15 cellular contexts compared by ENCODE assay signal in genomic region chr11:95545116-95545875, GRCh38.
A peak's percentile ranks its signal among the peaks of the same experiment; 100 is the strongest.
DNase-seq lines count a peak whose midpoint lies in the region; ATAC-seq, FAIRE-seq and TF ChIP-seq lines count a peak whose summit lies in the region.
"Had no signal": no experiment of that assay in that cellular context is flagged by ENCODE, and none has a peak within 500 bp of the region (broad histone marks: within the 10 kb centered on the region; RNA-seq: fewer than 3 reads in every experiment).

No MANE protein-coding gene starts in this region.

- POLR2A ChIA-PET in A673 (lab: Charles Lee; ENCODE audit: low non-redundant PET) (interaction anchor here (0.7 kb wide), 1 partner anchor 187 kb away, joined by 3 read pairs; no protein-coding TSS in a partner anchor), H1 (lab: Charles Lee; ENCODE audit: partially characterized antibody) (interaction anchor here (1.2 kb wide), 1 partner anchor 36 kb away, joined by 3 read pairs; no protein-coding TSS in a partner anchor)

- H2BK20ac ChIP-seq in H1 (ENCODE audit: low read length) = no peak overlapping the region

- H4K20me1 ChIP-seq in GM23248 (ENCODE audit: insufficient read depth) = no peaks in the 10 kb centered on the region
- no peaks in the 10 kb centered on the region for H4K20me1 ChIP-seq in H1 (replicated peaks in 1 of 2; ENCODE audit: control insufficient read depth in 1 of 2, insufficient read depth in 2 of 2, low read length in 2 of 2)

- H3K9me2 ChIP-seq in GM23248 (ENCODE audit: insufficient read depth) = no peaks in the 10 kb centered on the region

- no peaks in the 10 kb centered on the region for H3K23me2 ChIP-seq in H1 (ENCODE audit: low read depth, low read length)

- TF ChIP-seq RAD21 in H1 (IDR thresholded peaks at IDR 0.05 in 1 of 2, conservative IDR thresholded peaks at IDR 0.05 in 1 of 2; ENCODE audit: low read depth in 2 of 2, low read length in 2 of 2) = peak; percentile 21 to 47; a peak in 3 of 4 replicates

- H2BK12ac ChIP-seq in H1 (ENCODE audit: low read depth, low read length) = no peak overlapping the region

- H3K4me1 ChIP-seq in A673 (ENCODE audit: insufficient read depth, low read length, poor library complexity, severe bottlenecking) (no peaks in the 10 kb centered on the region), GM23248 (ENCODE audit: insufficient read depth) (peaks cover 10% of the 10 kb centered on the region), H1 (replicated peaks in 1 of 4; ENCODE audit: control insufficient read depth in 3 of 4, insufficient read depth in 4 of 4, low read length in 3 of 4) (no peaks in the 10 kb centered on the region)
- H3K4me1 ChIP-seq: SJCRH30 had no signal

- H2BK5ac ChIP-seq in H1 (ENCODE audit: low read depth, low read length) = no peak overlapping the region

- peaks cover 12% of the 10 kb centered on the region for H3F3A ChIP-seq in GM23248 (ENCODE audit: insufficient read depth)

- no peak overlapping the region for H3K56ac ChIP-seq in H1 (replicated peaks; ENCODE audit: insufficient read length, low read depth, low read length)

- no peaks in the 10 kb centered on the region for H3K36me3 ChIP-seq in A673 (ENCODE audit: insufficient read depth, low read length, poor library complexity, severe bottlenecking)
- no peaks in the 10 kb centered on the region for H3K36me3 ChIP-seq in GM23248 (ENCODE audit: low read depth)
- no peaks in the 10 kb centered on the region for H3K36me3 ChIP-seq in H1 (ENCODE audit: control insufficient read depth in 2 of 4, insufficient read depth in 4 of 4, low read length in 3 of 4)
- H3K36me3 ChIP-seq: SJCRH30 had no signal

- H3K79me2 ChIP-seq in GM23248 (ENCODE audit: insufficient read depth) = no peaks in the 10 kb centered on the region
- H3K79me2 ChIP-seq in H1 (ENCODE audit: control insufficient read depth in 1 of 2, insufficient read depth in 2 of 2, low read length in 2 of 2) = no peaks in the 10 kb centered on the region

- H3K4ac ChIP-seq in H1 (replicated peaks; ENCODE audit: insufficient read length, low read depth, low read length) = no peak overlapping the region

- no peak overlapping the region for H3K9ac ChIP-seq in GM23248
- no peak overlapping the region for H3K9ac ChIP-seq in H1 (replicated peaks in 1 of 4; ENCODE audit: extremely low read depth in 1 of 4, low read depth in 3 of 4, low read length in 3 of 4)

- no TSS peak for BruUV-seq in A673 (replicated peaks; lab: Mats Ljungman, UMichigan)

- no peak overlapping the region for H4K8ac ChIP-seq in H1 (ENCODE audit: extremely low read depth, insufficient read depth, low read length)

- intact Hi-C loops in A673 (cut with micrococcal nuclease; ENCODE audit: unreplicated experiment) = no loop called here

- H3K14ac ChIP-seq in H1 (ENCODE audit: insufficient read length) = no peak overlapping the region

- H3K23ac ChIP-seq in H1 (ENCODE audit: insufficient read length) = no peak overlapping the region

- no peaks in the 10 kb centered on the region for H3K79me1 ChIP-seq in H1 (ENCODE audit: low read depth, low read length)

- no peak for FAIRE-seq in H1 (lab: Jason Lieb, UNC)
- FAIRE-seq in GM12892 (lab: Jason Lieb, UNC) = no peak

- no peak overlapping the region for H4K5ac ChIP-seq in H1 (ENCODE audit: insufficient read length, low read depth, low read length)

- H3K4me3 ChIP-seq in A673 (ENCODE audit: low read depth, low read length, poor library complexity, severe bottlenecking) (no peak overlapping the region), GM23248 (no peak overlapping the region), H1 (ENCODE audit: extremely low read depth in 1 of 4, insufficient read depth in 2 of 4, low read depth in 3 of 4, low read length in 4 of 4) (no peak overlapping the region)
- H3K4me3 ChIP-seq: SJCRH30, skin epidermis had no signal

- no peaks in the 10 kb centered on the region for H3K9me3 ChIP-seq in A673 (ENCODE audit: low read depth, low read length, poor library complexity, severe bottlenecking)
- H3K9me3 ChIP-seq in GM23248 (ENCODE audit: low read depth) = no peaks in the 10 kb centered on the region
- no peaks in the 10 kb centered on the region for H3K9me3 ChIP-seq in H1 (ENCODE audit: insufficient read depth in 2 of 2, low read depth in 1 of 2, low read length in 1 of 2)
- H3K9me3 ChIP-seq: SJCRH30 had no signal

- 75 to 80% methylated on average over 9 of the region's 9 CpGs for WGBS in GM23248 (ENCODE audit: low coverage in 1 of 2, low lambda C conversion rate in 2 of 2, missing lambda C conversion rate in 2 of 2), 2 experiments
- WGBS in H1 (ENCODE audit: extremely low coverage in 1 of 2, insufficient coverage in 1 of 2, insufficient read length in 1 of 2, insufficient replicate concordance in 2 of 2, low coverage in 1 of 2, low lambda C conversion rate in 2 of 2, missing lambda C conversion rate in 1 of 2), 2 experiments = 88% methylated on average over 9 of the region's 9 CpGs; no CpG with 5 or more reads in 1 of the 2 experiments

- DNase-seq in A673 (ENCODE audit: low spot score) (no peak), GM23248 (peak; percentile 13), OCI-M1 (lab: John Stamatoyannopoulos, UW) (peak; percentile 19), H1 (ENCODE audit: low read depth in 1 of 2, low spot score in 2 of 2) (no peak), GM12892 (ENCODE audit: insufficient read length) (no peak)
- DNase-seq in stimulated activated CD4-positive, alpha-beta T cell treated with anti-CD3 and anti-CD28 coated beads, Interleukin-4, amount 100 ng/mL, for 4 hours = no peak
- DNase-seq in stimulated activated CD4-positive, alpha-beta T cell treated with anti-CD3 and anti-CD28 coated beads, Interleukin-12 subunit alpha, Interleukin-12 subunit beta, amount 100 ng/mL, for 4 hours = no peak
- DNase-seq: activated gamma-delta T cell treated with Interleukin-2 at 50 U/mL for 16 hours; effector memory CD4-positive, alpha-beta T cell; midbrain; NCI-H2029 treated with DMSO at 0.1 percent for 48 hours; NCI-H774 had no signal

- H2AFZ ChIP-seq in GM23248 = no peak overlapping the region
- H2AFZ ChIP-seq in H1 (ENCODE audit: low read length) = no peak overlapping the region

- H2BK15ac ChIP-seq in H1 (ENCODE audit: low read length) = no peak overlapping the region

- no peak overlapping the region for H3K18ac ChIP-seq in H1 (ENCODE audit: extremely low read depth, low read length)

- CTCF ChIA-PET in A673 (lab: Charles Lee) = no interaction called here
- CTCF ChIA-PET in H1 (lab: Charles Lee; ENCODE audit: partially characterized antibody) = interaction anchor here (0.6 to 8.9 kb wide), 33 partner anchors 9 to 403 kb away, joined by 3 to 83 read pairs (median 4); no protein-coding TSS in a partner anchor

- H2AK5ac ChIP-seq in H1 (ENCODE audit: low read depth, low read length) = no peak overlapping the region

- no peak for TF ChIP-seq EP300 in H1 (IDR thresholded peaks at IDR 0.05; ENCODE audit: borderline replicate concordance in 1 of 2, low read depth in 2 of 2, low read length in 2 of 2)

- in situ Hi-C loops in GM23248 (cut with MboI) = no loop called here

- H3K27me3 ChIP-seq in A673 (replicated peaks; ENCODE audit: insufficient read depth, low read depth, low read length, poor library complexity) (no peaks in the 10 kb centered on the region), GM23248 (replicated peaks; ENCODE audit: insufficient read depth) (no peaks in the 10 kb centered on the region), H1 (replicated peaks in 1 of 4; ENCODE audit: control insufficient read depth in 3 of 4, extremely low read depth in 1 of 4, insufficient read depth in 3 of 4, low read length in 3 of 4) (no peaks in the 10 kb centered on the region)
- H3K27me3 ChIP-seq: SJCRH30 had no signal

- H3K27ac ChIP-seq in A673 (ENCODE audit: low read depth, low read length, poor library complexity, severe bottlenecking) (no peak overlapping the region), GM23248 (no peak overlapping the region), H1 (ENCODE audit: low read depth, low read length) (no peak overlapping the region)
- H3K27ac ChIP-seq: SJCRH30, skin epidermis had no signal

- H3K4me2 ChIP-seq in GM23248 (ENCODE audit: unreplicated experiment) (no peak overlapping the region), H1 (ENCODE audit: insufficient read depth in 1 of 2, low read depth in 2 of 2, low read length in 2 of 2) (no peak overlapping the region)

- no peak overlapping the region for H2BK120ac ChIP-seq in H1 (replicated peaks; ENCODE audit: low read depth, low read length)

- ATAC-seq in GM21529 (IDR thresholded peaks at IDR 0.05; ENCODE audit: unreplicated experiment) = no peak

- TF ChIP-seq POLR2A in H1 (IDR thresholded peaks at IDR 0.05; ENCODE audit: control extremely low read depth in 1 of 2, low read depth in 2 of 2, low read length in 2 of 2) (no peak), GM12892 (IDR thresholded peaks at IDR 0.05; ENCODE audit: low read depth, low read length) (no peak)

- no peak overlapping the region for H4K91ac ChIP-seq in H1 (replicated peaks; ENCODE audit: insufficient read length, low read length)

- TF ChIP-seq CTCF in A673 (conservative IDR thresholded peaks at IDR 0.05; ENCODE audit: low read depth, low read length) (peak; percentile 40), H1 (IDR thresholded peaks at IDR 0.05; ENCODE audit: control extremely low read depth in 1 of 3, insufficient read depth in 1 of 3, low read depth in 1 of 3, low read length in 3 of 3) (peak in 2 of 3 experiments; percentile 20 to 34; a peak in 2 of 4 replicates)

TF ChIP-seq in H1, 55 proteins besides CTCF, POLR2A, EP300 and RAD21 (continues in another document):
- TF ChIP-seq RXRA (IDR thresholded peaks at IDR 0.05; ENCODE audit: insufficient read depth, low read depth, low read length) (no peak), EZH2 (IDR thresholded peaks at IDR 0.05; ENCODE audit: low read depth, low read length, severe bottlenecking) (no peak), JUN (IDR thresholded peaks at IDR 0.05; ENCODE audit: low read depth, low read length) (no peak), SIX5 (IDR thresholded peaks at IDR 0.05; ENCODE audit: low read depth, low read length) (no peak), HDAC2 (IDR thresholded peaks at IDR 0.05; ENCODE audit: borderline replicate concordance in 1 of 2, low read depth in 2 of 2, low read length in 2 of 2) (no peak)

Comparison
In these comparisons a context has a peak if more than half of its experiments do, and no peak if none do; other contexts are left out.
1. DNase-seq: peak in GM23248 (single experiment) and OCI-M1 (single experiment); none in A673 (single experiment), H1 (0 of 2), stimulated activated CD4-positive, alpha-beta T cell treated with anti-CD3 and anti-CD28 coated beads, Interleukin-4, amount 100 ng/mL, for 4 hours (0 of 2), stimulated activated CD4-positive, alpha-beta T cell treated with anti-CD3 and anti-CD28 coated beads, Interleukin-12 subunit alpha, Interleukin-12 subunit beta, amount 100 ng/mL, for 4 hours (single experiment) and GM12892 (single experiment).